8 cellular contexts compared by ENCODE assay signal in genomic region chr14:65302571-65303184, GRCh38.
DNase-seq lines count a peak whose midpoint lies in the region; ATAC-seq and TF ChIP-seq lines count a peak whose summit lies in the region.

No MANE protein-coding gene starts in this region.

- intact Hi-C loops in IMR-90 (cut with micrococcal nuclease) = no loop called here

- no peak overlapping the region for H2BK120ac ChIP-seq in IMR-90 (ENCODE audit: low read depth, low read length)

- H3K79me1 ChIP-seq in IMR-90 (ENCODE audit: low read depth in 1 of 2, low read length in 2 of 2) = no peaks in the 10 kb centered on the region

- H4K8ac ChIP-seq in IMR-90 (ENCODE audit: low read depth in 2 of 2, low read length in 2 of 2) = no peak overlapping the region

- no peaks in the 10 kb centered on the region for H3F3A ChIP-seq in GM23338 (replicated peaks; ENCODE audit: low read depth)

- TF ChIP-seq POLR2A in IMR-90 (IDR thresholded peaks at IDR 0.05; ENCODE audit: low read depth, low read length) = no peak

- no peak overlapping the region for H4K5ac ChIP-seq in IMR-90 (ENCODE audit: low read depth, low read length)

- 0 out of 2 replicates have a peak overlapping the region, but pooled peaks have one; percentile 29 for H3K23ac ChIP-seq in IMR-90 (ENCODE audit: low read depth, low read length)

- WGBS in IMR-90 (ENCODE audit: extremely low coverage in 2 of 2, insufficient read length in 1 of 2), 2 experiments = 72% methylated on average over 5 of the region's 7 CpGs; no CpG with 5 or more reads in 1 of the 2 experiments

- no peaks in the 10 kb centered on the region for H3K9me3 Mint-ChIP-seq in activated T-cell treated with anti-CD3 and anti-CD28 coated beads, Interleukin-2, amount 50 U/mL, for 72 hours
- H3K9me3 Mint-ChIP-seq in GM23338 = no peaks in the 10 kb centered on the region

- H3K4ac ChIP-seq in IMR-90 (ENCODE audit: low read depth, low read length) = no peak overlapping the region

- CTCF ChIA-PET in IMR-90 (lab: Yijun Ruan, JAX) = no interaction called here

- peak overlapping the region; percentile 73 to 84 for H3K4me3 Mint-ChIP-seq in activated T-cell treated with anti-CD3 and anti-CD28 coated beads, Interleukin-2, amount 50 U/mL, for 72 hours
- no peak overlapping the region for H3K4me3 Mint-ChIP-seq in GM23338

- H3K9me3 ChIP-seq in IMR-90 (ENCODE audit: control insufficient read depth, insufficient read depth, low read length) = no peaks in the 10 kb centered on the region

- no peaks in the 10 kb centered on the region for H3K27me3 ChIP-seq in IMR-90 (ENCODE audit: control insufficient read depth, insufficient read depth, low read length)
- H3K27me3 ChIP-seq in GM23338 (ENCODE audit: insufficient read depth) = no peaks in the 10 kb centered on the region

- BruUV-seq in IMR-90 (replicated peaks; lab: Mats Ljungman, UMichigan) = no TSS peak

- peaks cover 3% of the 10 kb centered on the region; the same call in 1 of the 2 replicates for H3K4me1 ChIP-seq in IMR-90 (ENCODE audit: control insufficient read depth, insufficient read depth, low read length)
- H3K4me1 ChIP-seq in GM23338 (ENCODE audit: insufficient read depth) = peaks cover 12% of the 10 kb centered on the region; the same call in 1 of the 2 replicates

- H3K4me1 Mint-ChIP-seq in activated T-cell treated with anti-CD3 and anti-CD28 coated beads, Interleukin-2, amount 50 U/mL, for 72 hours (ENCODE audit: low read depth) = peaks cover 80% of the 10 kb centered on the region
- peaks cover 19% of the 10 kb centered on the region for H3K4me1 Mint-ChIP-seq in GM23338

- no peak overlapping the region for H2BK5ac ChIP-seq in IMR-90 (ENCODE audit: low read depth, low read length, poor library complexity, severe bottlenecking)

- dilution Hi-C loops in IMR-90 (cut with HindIII; ENCODE audit: low sequenced_read_pairs, unreplicated experiment) = no loop called here

- H4K91ac ChIP-seq in IMR-90 (ENCODE audit: insufficient read depth, low read depth, low read length) = no peak overlapping the region

- no peaks in the 10 kb centered on the region for H4K20me1 ChIP-seq in IMR-90 (ENCODE audit: insufficient read depth, low read length)
- no peaks in the 10 kb centered on the region for H4K20me1 ChIP-seq in GM23338 (replicated peaks; ENCODE audit: insufficient read depth)

- no peaks in the 10 kb centered on the region for H3K36me3 ChIP-seq in IMR-90 (ENCODE audit: control insufficient read depth, insufficient read depth, low read length)
- H3K36me3 ChIP-seq in GM23338 (ENCODE audit: insufficient read depth) = no peaks in the 10 kb centered on the region

- H2AFZ ChIP-seq in IMR-90 (replicated peaks; ENCODE audit: low read length, poor library complexity) (no peak overlapping the region), GM23338 (no peak overlapping the region)

- H3K36me3 Mint-ChIP-seq in activated T-cell treated with anti-CD3 and anti-CD28 coated beads, Interleukin-2, amount 50 U/mL, for 72 hours (ENCODE audit: insufficient read depth in 2 of 2) = peaks cover 0 to 2% of the 10 kb centered on the region in 2 donors
- H3K36me3 Mint-ChIP-seq in GM23338 (ENCODE audit: low read depth) = no peaks in the 10 kb centered on the region

- no peak overlapping the region for H2AK5ac ChIP-seq in IMR-90 (ENCODE audit: low read depth, low read length)

- H2BK20ac ChIP-seq in IMR-90 (ENCODE audit: low read depth, low read length) = no peak overlapping the region

- TF ChIP-seq CTCF in GM13977 (IDR thresholded peaks at IDR 0.05; ENCODE audit: extremely low read depth, insufficient read depth, missing control alignments) = no peak
- TF ChIP-seq CTCF in IMR-90 (conservative IDR thresholded peaks at IDR 0.05; ENCODE audit: low read depth, low read length) = no peak
- no peak for TF ChIP-seq CTCF in GM23338 (conservative IDR thresholded peaks at IDR 0.05; ENCODE audit: low read depth in 2 of 2)

- POLR2A ChIA-PET in IMR-90 (lab: Charles Lee; ENCODE audit: unreplicated experiment) = no interaction called here

- H2BK15ac ChIP-seq in IMR-90 (ENCODE audit: low read depth, low read length) = no peak overlapping the region

- H3K9me2 ChIP-seq in GM23338 (ENCODE audit: insufficient read depth) = no peaks in the 10 kb centered on the region

- no peak overlapping the region for H3K18ac ChIP-seq in IMR-90 (ENCODE audit: low read depth, low read length)

- H3K4me2 ChIP-seq in IMR-90 (ENCODE audit: low read depth, low read length) (no peak overlapping the region), GM23338 (no peak overlapping the region)

- no peak for TF ChIP-seq RAD21 in IMR-90 (IDR thresholded peaks at IDR 0.05; ENCODE audit: low read length)

- H3K9ac ChIP-seq in IMR-90 (ENCODE audit: low read depth, low read length) = no peak overlapping the region

- H3K27ac Mint-ChIP-seq in activated T-cell treated with anti-CD3 and anti-CD28 coated beads, Interleukin-2, amount 50 U/mL, for 72 hours = peak overlapping the region; percentile 14
- H3K27ac Mint-ChIP-seq in GM23338 = no peak overlapping the region

- DNase-seq in GM13977 (ENCODE audit: low spot score) = peak; percentile 56
- DNase-seq in IMR-90 = no peak
- DNase-seq in activated T-cell treated with anti-CD3 and anti-CD28 coated beads, Interleukin-2, amount 50 U/mL, for 72 hours = peak; percentile 76 to 84
- peak; percentile 76 for DNase-seq in stimulated activated CD8-positive, alpha-beta memory T cell treated with anti-CD3 and anti-CD28 coated beads, Interleukin-4, amount 100 ng/mL, for 48 hours
- DNase-seq in cerebellum (ENCODE audit: low spot score) = no peak
- no peak for DNase-seq in GM23338 (ENCODE audit: low spot score)
- no peak for DNase-seq in dedifferentiated amniotic fluid mesenchymal stem cell (ENCODE audit: extremely low spot score)

- in situ Hi-C loops in GM13977 (cut with MboI; ENCODE audit: low pct_unique_long_range_greater_than_20kb, low sequenced_read_pairs, unreplicated experiment) = no loop called here
- in situ Hi-C loops in IMR-90 (cut with MboI; ENCODE audit: low sequenced_read_pairs) = no loop called here

- H3K9me1 ChIP-seq in IMR-90 (ENCODE audit: insufficient read depth, low read length) = no peaks in the 10 kb centered on the region

- H2AK9ac ChIP-seq in IMR-90 (replicated peaks; ENCODE audit: low read depth, low read length, poor library complexity) = no peak overlapping the region

- H3K14ac ChIP-seq in IMR-90 (replicated peaks; ENCODE audit: low read depth, low read length) = no peak overlapping the region

- H3K79me2 ChIP-seq in GM23338 (replicated peaks; ENCODE audit: insufficient read depth) = no peaks in the 10 kb centered on the region

- no peaks in the 10 kb centered on the region for H3K27me3 Mint-ChIP-seq in activated T-cell treated with anti-CD3 and anti-CD28 coated beads, Interleukin-2, amount 50 U/mL, for 72 hours (ENCODE audit: low read depth)
- peaks cover 6% of the 10 kb centered on the region for H3K27me3 Mint-ChIP-seq in GM23338 (ENCODE audit: insufficient read depth, low read depth, poor library complexity)

- H3K27ac ChIP-seq in IMR-90 (ENCODE audit: insufficient read depth, low read length) (no peak overlapping the region), GM23338 (ENCODE audit: low read depth) (no peak overlapping the region)

- no peak overlapping the region for H3K4me3 ChIP-seq in IMR-90 (ENCODE audit: insufficient read depth, low read depth, low read length)
- H3K4me3 ChIP-seq in GM23338 = no peak overlapping the region

- H3K56ac ChIP-seq in IMR-90 (ENCODE audit: extremely low read depth, insufficient read depth, low read length) = no peak overlapping the region

- ATAC-seq in GM21526 (IDR thresholded peaks at IDR 0.05; ENCODE audit: low FRiP score, unreplicated experiment) = peak; percentile 47
- no peak for ATAC-seq in IMR-90 (ENCODE audit: low read depth)
- peak; percentile 89 for ATAC-seq in activated T-cell treated with anti-CD3 and anti-CD28 coated beads, Interleukin-2, amount 50 U/mL, for 72 hours (replicated peaks in 1 of 2)
- no peak for ATAC-seq in GM23338

TF ChIP-seq in IMR-90, 13 proteins besides CTCF, POLR2A, EP300 and RAD21 (continues in another document):
- TF ChIP-seq NFE2L2 (IDR thresholded peaks at IDR 0.05; ENCODE audit: low read depth, low read length) (no peak), RCOR1 (IDR thresholded peaks at IDR 0.05; ENCODE audit: insufficient replicate concordance, low read length) (no peak), ELK1 (IDR thresholded peaks at IDR 0.05; ENCODE audit: borderline replicate concordance, low read depth, low read length) (no peak), MAZ (IDR thresholded peaks at IDR 0.05; ENCODE audit: borderline replicate concordance, low read depth, low read length) (no peak), FOS (IDR thresholded peaks at IDR 0.05; ENCODE audit: low read depth, low read length) (no peak)

TF ChIP-seq in GM23338, 12 proteins besides CTCF, POLR2A, EP300 and RAD21:
- TF ChIP-seq ZNF114 (CRISPR knock-in tag; IDR thresholded peaks at IDR 0.05) = no peak
- TF ChIP-seq POLR2AphosphoS5 (IDR thresholded peaks at IDR 0.05; ENCODE audit: low read depth) = no peak

Comparison
In these comparisons a context has a peak if more than half of its experiments do, and no peak if none do; other contexts are left out.
1. DNase-seq: peak in GM13977 (single experiment), activated T-cell treated with anti-CD3 and anti-CD28 coated beads, Interleukin-2, amount 50 U/mL, for 72 hours (2 of 2) and stimulated activated CD8-positive, alpha-beta memory T cell treated with anti-CD3 and anti-CD28 coated beads, Interleukin-4, amount 100 ng/mL, for 48 hours (single experiment); none in IMR-90 (single experiment), cerebellum (single experiment), GM23338 (single experiment) and dedifferentiated amniotic fluid mesenchymal stem cell (single experiment).
2. ATAC-seq: peak in GM21526 (single experiment) and activated T-cell treated with anti-CD3 and anti-CD28 coated beads, Interleukin-2, amount 50 U/mL, for 72 hours (2 of 2); none in IMR-90 (single experiment) and GM23338 (single experiment).